Comparison of ENCODE assay signal across 1 cellular context in genomic region chr2:70985283-70985688, GRCh38.
TF ChIP-seq lines count a peak whose summit lies in the region.

No MANE protein-coding gene starts in this region.

TF ChIP-seq in IMR-90, 13 proteins besides CTCF, POLR2A, EP300 and RAD21 (continued from another document):
- TF ChIP-seq ELK1 (IDR thresholded peaks at IDR 0.05; ENCODE audit: borderline replicate concordance, low read depth, low read length) = no peak
